24 cellular contexts compared by ENCODE assay signal in the genomic region with DNA sequence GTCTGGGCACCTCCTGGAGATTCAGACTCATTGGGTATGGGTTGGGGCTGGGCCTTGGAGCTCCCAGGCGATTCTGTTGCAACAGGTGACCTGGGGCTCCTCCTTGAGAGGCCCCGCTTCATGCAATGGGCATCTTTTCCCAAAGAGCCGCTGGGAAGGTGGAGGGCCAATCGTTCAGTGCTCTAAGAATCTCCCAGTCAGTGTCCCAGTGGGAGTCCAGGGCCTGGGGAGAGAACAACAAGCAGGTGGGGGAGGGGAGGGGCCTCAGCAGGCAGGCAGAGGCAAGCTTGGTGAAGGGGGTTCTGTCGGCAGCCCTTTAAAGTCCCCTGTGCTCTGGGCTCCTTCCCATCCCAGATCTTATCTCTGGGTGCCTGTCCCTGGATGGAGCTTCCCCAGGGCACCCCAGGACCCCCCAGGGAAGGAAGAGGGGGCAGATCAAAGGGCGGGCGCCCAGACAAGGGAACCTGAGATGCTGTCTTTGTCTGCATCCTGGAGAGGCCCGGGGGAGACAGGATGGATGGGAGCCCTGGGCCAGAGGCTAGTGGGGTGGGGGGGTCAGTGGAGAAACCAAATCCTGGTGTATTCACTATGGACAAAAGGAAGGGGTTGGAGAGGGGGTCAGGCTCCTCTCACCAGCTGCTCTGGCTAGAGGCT. TPM values are rescaled to one million over a fixed set of nuclear protein-coding genes. Genes with fewer than 3 reads are reported as not detected.
"Had no signal": no experiment of that assay in that cellular context is flagged by ENCODE, and none has a peak within 500 bp of the region (broad histone marks: within the 10 kb centered on the region; RNA-seq: fewer than 3 reads in every experiment).

No MANE protein-coding gene starts in this region.

- H3K27me3 ChIP-seq: colonic mucosa, foreskin keratinocyte, ovary, tibial nerve had no signal

- H3K36me3 Mint-ChIP-seq: brain had no signal

- H3K27ac ChIP-seq: colonic mucosa, foreskin keratinocyte, left lung, ovary, psoas muscle had no signal

- H3K9me3 ChIP-seq: colonic mucosa, ovary, psoas muscle had no signal

- H3K27me3 Mint-ChIP-seq: activated naive CD8-positive, alpha-beta T cell treated with anti-CD3 and anti-CD28 coated beads, Interleukin-2, amount 50 U/mL, for 24 hours had no signal

- H3K36me3 ChIP-seq: colonic mucosa, left lung, ovary, tibial nerve had no signal

- DNase-seq: activated CD4-positive, alpha-beta T cell treated with anti-CD3 and anti-CD28 coated beads, Interleukin-2, amount 10 ng/mL, durations not matched to agents 7 days and 5 days; activated CD8-positive, alpha-beta memory T cell treated with anti-CD3 and anti-CD28 coated beads, Interleukin-2, amount 50 U/mL, for 4 hours; activated CD8-positive, alpha-beta T cell treated with anti-CD3 and anti-CD28 coated beads, Interleukin-2, amount 10 ng/mL, durations not matched to agents 7 days and 5 days; activated effector memory CD4-positive, alpha-beta T cell treated with Interleukin-2 at 50 U/mL for 16 hours; activated naive CD4-positive, alpha-beta T cell treated with anti-CD3 and anti-CD28 coated beads, Interleukin-2, amount 10 ng/mL, durations not matched to agents 7 days and 5 days; activated naive CD8-positive, alpha-beta T cell treated with anti-CD3 and anti-CD28 coated beads, Interleukin-2, amount 50 U/mL, for 24 hours; activated T-cell treated with anti-CD3 and anti-CD28 coated beads, Interleukin-2, amount 50 U/mL, for 48 hours; anterior cingulate cortex; central memory CD4-positive, alpha-beta T cell; colonic mucosa; foreskin keratinocyte; hippocampal formation; left lung; mammary epithelial cell; ovary; psoas muscle; right cardiac atrium; stimulated activated naive CD8-positive, alpha-beta T cell treated with anti-CD3 and anti-CD28 coated beads, Interleukin-15, Interleukin-2, amounts not matched to agents 100 U/mL and 50 U/mL, for 24 hours; substantia nigra; T1000 had no signal

- H3K4me1 Mint-ChIP-seq: activated CD4-positive, alpha-beta T cell treated with anti-CD3 and anti-CD28 coated beads, Interleukin-2, amount 10 ng/mL, durations not matched to agents 7 days and 5 days; activated naive CD4-positive, alpha-beta T cell treated with anti-CD3 and anti-CD28 coated beads, Interleukin-2, amount 10 ng/mL, durations not matched to agents 7 days and 5 days; activated naive CD8-positive, alpha-beta T cell treated with anti-CD3 and anti-CD28 coated beads, Interleukin-2, amount 50 U/mL, for 24 hours had no signal

- ATAC-seq: activated CD8-positive, alpha-beta T cell treated with anti-CD3 and anti-CD28 coated beads, Interleukin-2, amount 10 ng/mL, durations not matched to agents 7 days and 5 days; activated naive CD8-positive, alpha-beta T cell treated with anti-CD3 and anti-CD28 coated beads, Interleukin-2, amount 50 U/mL, for 24 hours; foreskin keratinocyte; left lung; psoas muscle; right cardiac atrium; stimulated activated naive CD8-positive, alpha-beta T cell treated with anti-CD3 and anti-CD28 coated beads, Interleukin-15, Interleukin-2, amounts not matched to agents 100 U/mL and 50 U/mL, for 24 hours had no signal

- H3K27ac Mint-ChIP-seq: activated CD4-positive, alpha-beta T cell treated with anti-CD3 and anti-CD28 coated beads, Interleukin-2, amount 10 ng/mL, durations not matched to agents 7 days and 5 days; activated CD8-positive, alpha-beta T cell treated with anti-CD3 and anti-CD28 coated beads, Interleukin-2, amount 10 ng/mL, durations not matched to agents 7 days and 5 days; activated naive CD4-positive, alpha-beta T cell treated with anti-CD3 and anti-CD28 coated beads, Interleukin-2, amount 10 ng/mL, durations not matched to agents 7 days and 5 days; activated naive CD8-positive, alpha-beta T cell treated with anti-CD3 and anti-CD28 coated beads, Interleukin-2, amount 50 U/mL, for 24 hours had no signal

- H3K4me1 ChIP-seq: colonic mucosa, left lung, psoas muscle had no signal

- H3K4me3 Mint-ChIP-seq: activated CD4-positive, alpha-beta T cell treated with anti-CD3 and anti-CD28 coated beads, Interleukin-2, amount 10 ng/mL, durations not matched to agents 7 days and 5 days; activated CD8-positive, alpha-beta T cell treated with anti-CD3 and anti-CD28 coated beads, Interleukin-2, amount 10 ng/mL, durations not matched to agents 7 days and 5 days; activated naive CD4-positive, alpha-beta T cell treated with anti-CD3 and anti-CD28 coated beads, Interleukin-2, amount 10 ng/mL, durations not matched to agents 7 days and 5 days; activated naive CD8-positive, alpha-beta T cell treated with anti-CD3 and anti-CD28 coated beads, Interleukin-2, amount 50 U/mL, for 24 hours; brain had no signal

- H3K4me3 ChIP-seq: colonic mucosa, left lung, ovary, psoas muscle, tibial nerve had no signal

RNA-seq across cellular contexts. Expression of a gene that starts 30.5 kb away (rescaled TPM):
- total RNA-seq: activated CD4-positive, alpha-beta T cell treated with anti-CD3 and anti-CD28 coated beads, Interleukin-2, amount 10 ng/mL, durations not matched to agents 7 days and 5 days; activated CD8-positive, alpha-beta T cell treated with anti-CD3 and anti-CD28 coated beads, Interleukin-2, amount 10 ng/mL, durations not matched to agents 7 days and 5 days; mononuclear cell had no signal

RNA-seq across cellular contexts. Expression of a gene that starts 50.0 kb away (rescaled TPM):
- total RNA-seq: epithelial cell of proximal tubule had no signal
